Comparison of ENCODE assay signal across 1 cellular context in genomic region chr3:43670635-43671522, GRCh38.
A peak's percentile ranks its signal among the peaks of the same experiment; 100 is the strongest.
TF ChIP-seq lines count a peak whose summit lies in the region.

No MANE protein-coding gene starts in this region.

TF ChIP-seq in K562, 482 proteins besides CTCF, POLR2A, EP300 and RAD21 (continued from another document and continues in another):
- TF ChIP-seq ZNF398 (CRISPR knock-in tag; IDR thresholded peaks at IDR 0.05) (no peak), RBFOX2 (IDR thresholded peaks at IDR 0.05; ENCODE audit: low read depth, low read length) (no peak), SMARCA4 (IDR thresholded peaks at IDR 0.05) (peak; percentile 94), MLX (CRISPR knock-in tag; conservative IDR thresholded peaks at IDR 0.05) (no peak), ZNF76 (CRISPR knock-in tag; IDR thresholded peaks at IDR 0.05; ENCODE audit: borderline replicate concordance) (0 out of 2 replicates have a peak, but pooled peaks have one; percentile 66), GATAD2B (IDR thresholded peaks at IDR 0.05; ENCODE audit: borderline replicate concordance) (peak; percentile 52; the same call in 1 of the 2 replicates), IFI16 (CRISPR knock-in tag; IDR thresholded peaks at IDR 0.05) (no peak), ZBTB34 (CRISPR knock-in tag; IDR thresholded peaks at IDR 0.05) (no peak), ZNF766 (CRISPR knock-in tag; conservative IDR thresholded peaks at IDR 0.05) (peak; percentile 66), THRAP3 (IDR thresholded peaks at IDR 0.05; ENCODE audit: borderline replicate concordance) (no peak), NCOA6 (IDR thresholded peaks at IDR 0.05) (no peak), MAFG (tag; conservative IDR thresholded peaks at IDR 0.05) (peak; percentile 81), FOXA3 (CRISPR knock-in tag; conservative IDR thresholded peaks at IDR 0.05 in 1 of 2, IDR thresholded peaks at IDR 0.05 in 1 of 2) (no peak), MAFK (IDR thresholded peaks at IDR 0.05; ENCODE audit: low read length) (peak; percentile 64; the same call in 1 of the 2 replicates), SP2 (IDR thresholded peaks at IDR 0.05; ENCODE audit: extremely low read depth, low read depth, low read length, poor library complexity, severe bottlenecking) (no peak), THAP12 (CRISPR knock-in tag; IDR thresholded peaks at IDR 0.05) (0 out of 2 replicates have a peak, but pooled peaks have one; percentile 2), ETV6 (IDR thresholded peaks at IDR 0.05; ENCODE audit: borderline replicate concordance in 1 of 2, low read depth in 2 of 2, low read length in 1 of 2) (no peak), ETV6 (CRISPR knock-in tag; IDR thresholded peaks at IDR 0.05; ENCODE audit: borderline replicate concordance) (no peak), EWSR1 (IDR thresholded peaks at IDR 0.05; ENCODE audit: borderline replicate concordance, low read depth, partially characterized antibody) (no peak), CBFA2T2 (conservative IDR thresholded peaks at IDR 0.05) (peak; percentile 85), KLF13 (tag; IDR thresholded peaks at IDR 0.05; ENCODE audit: borderline replicate concordance, low read depth) (0 out of 2 replicates have a peak, but pooled peaks have one; percentile 22), NFIC (IDR thresholded peaks at IDR 0.05) (peak; percentile 57; the same call in 1 of the 2 replicates), HES1 (IDR thresholded peaks at IDR 0.05; ENCODE audit: low read depth) (0 out of 2 replicates have a peak, but pooled peaks have one; percentile 42), ZC3H8 (IDR thresholded peaks at IDR 0.05) (0 out of 2 replicates have a peak, but pooled peaks have one; percentile 29), BRF2 (IDR thresholded peaks at IDR 0.05; ENCODE audit: borderline replicate concordance, insufficient read depth, insufficient read length) (no peak), TAF9B (IDR thresholded peaks at IDR 0.05; ENCODE audit: partially characterized antibody) (peak; percentile 14), UBTF (IDR thresholded peaks at IDR 0.05; ENCODE audit: borderline replicate concordance in 1 of 2, low read depth in 2 of 2, low read length in 2 of 2) (0 out of 4 replicates have a peak, but pooled peaks of 1 of the 2 experiments have one; percentile 10), PCBP1 (IDR thresholded peaks at IDR 0.05; ENCODE audit: low read depth, low read length, poor library complexity, severe bottlenecking) (no peak), SOX6 (IDR thresholded peaks at IDR 0.05) (peak; percentile 90), HLTF (IDR thresholded peaks at IDR 0.05) (no peak), CREB3 (tag; conservative IDR thresholded peaks at IDR 0.05; ENCODE audit: low read depth) (peak; percentile 72), NEUROD1 (IDR thresholded peaks at IDR 0.05; ENCODE audit: borderline replicate concordance, low read depth, low read length, partially characterized antibody) (peak; percentile 45), KLF1 (tag; IDR thresholded peaks at IDR 0.05) (no peak), NBN (IDR thresholded peaks at IDR 0.05; ENCODE audit: low read depth) (no peak; the same call in 1 of the 2 replicates), SAFB (IDR thresholded peaks at IDR 0.05; ENCODE audit: borderline replicate concordance, low read depth, low read length) (no peak), FOXK2 (conservative IDR thresholded peaks at IDR 0.05 in 1 of 2, IDR thresholded peaks at IDR 0.05 in 1 of 2; ENCODE audit: low read depth in 2 of 2) (0 out of 4 replicates have a peak, but pooled peaks of 1 of the 2 experiments have one; percentile 15), MEF2A (IDR thresholded peaks at IDR 0.05; ENCODE audit: control insufficient read depth, low read depth, low read length) (0 out of 2 replicates have a peak, but pooled peaks have one; percentile 35), MYBL2 (IDR thresholded peaks at IDR 0.05; ENCODE audit: low read depth) (peak; percentile 26; the same call in 1 of the 2 replicates), MYBL2 (CRISPR knock-in tag; IDR thresholded peaks at IDR 0.05; ENCODE audit: borderline replicate concordance) (no peak), ZNF583 (CRISPR knock-in tag; IDR thresholded peaks at IDR 0.05) (peak; percentile 88), HDGF (IDR thresholded peaks at IDR 0.05) (peak; percentile 84; the same call in 1 of the 2 replicates), PKNOX1 (IDR thresholded peaks at IDR 0.05) (0 out of 2 replicates have a peak, but pooled peaks have one; percentile 9), HMGN3 (IDR thresholded peaks at IDR 0.05; ENCODE audit: borderline replicate concordance, extremely low read depth, insufficient read length, low read depth, low read length) (peak; percentile 52), ELK3 (CRISPR knock-in tag; IDR thresholded peaks at IDR 0.05) (0 out of 2 replicates have a peak, but pooled peaks have one; percentile 8), ARNT (IDR thresholded peaks at IDR 0.05) (peak in 1 of 2 experiments; percentile 64; a peak in 1 of 4 replicates), TBP (optimal IDR thresholded peaks at IDR 0.05; ENCODE audit: low read depth, low read length) (no peak), RUNX1 (IDR thresholded peaks at IDR 0.05; ENCODE audit: low read depth) (no peak), BCOR (IDR thresholded peaks at IDR 0.05) (0 out of 2 replicates have a peak, but pooled peaks have one; percentile 28), C11orf30 (IDR thresholded peaks at IDR 0.05; ENCODE audit: low read depth) (peak; percentile 91), TEAD4 (IDR thresholded peaks at IDR 0.05; ENCODE audit: low read length) (peak; percentile 94), TEAD4 (CRISPR knock-in tag; IDR thresholded peaks at IDR 0.05; ENCODE audit: borderline replicate concordance) (no peak), ETV1 (tag; conservative IDR thresholded peaks at IDR 0.05; ENCODE audit: low read depth) (no peak), MEIS2 (IDR thresholded peaks at IDR 0.05; ENCODE audit: partially characterized antibody) (peak; percentile 36), JUND (IDR thresholded peaks at IDR 0.05; ENCODE audit: borderline replicate concordance, low read depth, low read length) (peak; percentile 60; the same call in 1 of the 2 replicates), JUND (tag; IDR thresholded peaks at IDR 0.05; ENCODE audit: borderline replicate concordance, low read depth, low read length) (peak; percentile 75; the same call in 2 of the 3 replicates), NFE2 (IDR thresholded peaks at IDR 0.05; ENCODE audit: low read depth) (peak; percentile 93)
